In genomic region chr6:152112503-152113261, GRCh38 we compare ENCODE assay signal across 1 cellular context.
TF ChIP-seq lines count a peak whose summit lies in the region.

No MANE protein-coding gene starts in this region.

TF ChIP-seq in GM12878, 131 proteins besides CTCF, POLR2A, EP300 and RAD21 (continued from another document):
- TF ChIP-seq, protein P1, sequence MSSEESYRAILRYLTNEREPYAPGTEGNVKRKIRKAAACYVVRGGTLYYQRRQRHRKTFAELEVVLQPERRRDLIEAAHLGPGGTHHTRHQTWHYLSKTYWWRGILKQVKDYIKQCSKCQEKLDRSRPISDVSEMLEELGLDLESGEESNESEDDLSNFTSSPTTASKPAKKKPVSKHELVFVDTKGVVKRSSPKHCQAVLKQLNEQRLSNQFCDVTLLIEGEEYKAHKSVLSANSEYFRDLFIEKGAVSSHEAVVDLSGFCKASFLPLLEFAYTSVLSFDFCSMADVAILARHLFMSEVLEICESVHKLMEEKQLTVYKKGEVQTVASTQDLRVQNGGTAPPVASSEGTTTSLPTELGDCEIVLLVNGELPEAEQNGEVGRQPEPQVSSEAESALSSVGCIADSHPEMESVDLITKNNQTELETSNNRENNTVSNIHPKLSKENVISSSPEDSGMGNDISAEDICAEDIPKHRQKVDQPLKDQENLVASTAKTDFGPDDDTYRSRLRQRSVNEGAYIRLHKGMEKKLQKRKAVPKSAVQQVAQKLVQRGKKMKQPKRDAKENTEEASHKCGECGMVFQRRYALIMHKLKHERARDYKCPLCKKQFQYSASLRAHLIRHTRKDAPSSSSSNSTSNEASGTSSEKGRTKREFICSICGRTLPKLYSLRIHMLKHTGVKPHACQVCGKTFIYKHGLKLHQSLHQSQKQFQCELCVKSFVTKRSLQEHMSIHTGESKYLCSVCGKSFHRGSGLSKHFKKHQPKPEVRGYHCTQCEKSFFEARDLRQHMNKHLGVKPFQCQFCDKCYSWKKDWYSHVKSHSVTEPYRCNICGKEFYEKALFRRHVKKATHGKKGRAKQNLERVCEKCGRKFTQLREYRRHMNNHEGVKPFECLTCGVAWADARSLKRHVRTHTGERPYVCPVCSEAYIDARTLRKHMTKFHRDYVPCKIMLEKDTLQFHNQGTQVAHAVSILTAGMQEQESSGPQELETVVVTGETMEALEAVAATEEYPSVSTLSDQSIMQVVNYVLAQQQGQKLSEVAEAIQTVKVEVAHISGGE (CRISPR knock-in tag; IDR thresholded peaks at IDR 0.05) = no peak
- TF ChIP-seq BCLAF1 (IDR thresholded peaks at IDR 0.05) (no peak), CBX5 (IDR thresholded peaks at IDR 0.05; ENCODE audit: low read depth) (no peak), PRDM15 (CRISPR knock-in tag; IDR thresholded peaks at IDR 0.05) (no peak), NFXL1 (IDR thresholded peaks at IDR 0.05; ENCODE audit: borderline replicate concordance) (no peak)
- TF ChIP-seq, protein P2, sequence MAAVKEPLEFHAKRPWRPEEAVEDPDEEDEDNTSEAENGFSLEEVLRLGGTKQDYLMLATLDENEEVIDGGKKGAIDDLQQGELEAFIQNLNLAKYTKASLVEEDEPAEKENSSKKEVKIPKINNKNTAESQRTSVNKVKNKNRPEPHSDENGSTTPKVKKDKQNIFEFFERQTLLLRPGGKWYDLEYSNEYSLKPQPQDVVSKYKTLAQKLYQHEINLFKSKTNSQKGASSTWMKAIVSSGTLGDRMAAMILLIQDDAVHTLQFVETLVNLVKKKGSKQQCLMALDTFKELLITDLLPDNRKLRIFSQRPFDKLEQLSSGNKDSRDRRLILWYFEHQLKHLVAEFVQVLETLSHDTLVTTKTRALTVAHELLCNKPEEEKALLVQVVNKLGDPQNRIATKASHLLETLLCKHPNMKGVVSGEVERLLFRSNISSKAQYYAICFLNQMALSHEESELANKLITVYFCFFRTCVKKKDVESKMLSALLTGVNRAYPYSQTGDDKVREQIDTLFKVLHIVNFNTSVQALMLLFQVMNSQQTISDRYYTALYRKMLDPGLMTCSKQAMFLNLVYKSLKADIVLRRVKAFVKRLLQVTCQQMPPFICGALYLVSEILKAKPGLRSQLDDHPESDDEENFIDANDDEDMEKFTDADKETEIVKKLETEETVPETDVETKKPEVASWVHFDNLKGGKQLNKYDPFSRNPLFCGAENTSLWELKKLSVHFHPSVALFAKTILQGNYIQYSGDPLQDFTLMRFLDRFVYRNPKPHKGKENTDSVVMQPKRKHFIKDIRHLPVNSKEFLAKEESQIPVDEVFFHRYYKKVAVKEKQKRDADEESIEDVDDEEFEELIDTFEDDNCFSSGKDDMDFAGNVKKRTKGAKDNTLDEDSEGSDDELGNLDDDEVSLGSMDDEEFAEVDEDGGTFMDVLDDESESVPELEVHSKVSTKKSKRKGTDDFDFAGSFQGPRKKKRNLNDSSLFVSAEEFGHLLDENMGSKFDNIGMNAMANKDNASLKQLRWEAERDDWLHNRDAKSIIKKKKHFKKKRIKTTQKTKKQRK (IDR thresholded peaks at IDR 0.05; ENCODE audit: low read depth, low read length) = no peak
